Comparison of ENCODE assay signal across 19 cellular contexts in genomic region chr1:169682077-169682476, GRCh38. TPM values are rescaled to one million over a fixed set of nuclear protein-coding genes. Genes with fewer than 3 reads are reported as not detected.
A peak's percentile ranks its signal among the peaks of the same experiment; 100 is the strongest.
DNase-seq lines count a peak whose midpoint lies in the region; ATAC-seq and TF ChIP-seq lines count a peak whose summit lies in the region.
"Had no signal": no experiment of that assay in that cellular context is flagged by ENCODE, and none has a peak within 500 bp of the region (broad histone marks: within the 10 kb centered on the region; RNA-seq: fewer than 3 reads in every experiment).

No MANE protein-coding gene starts in this region.

- no peak for TF ChIP-seq CTCF in SK-N-SH (IDR thresholded peaks at IDR 0.05)

- H3K9me3 Mint-ChIP-seq in activated CD4-positive, alpha-beta T cell treated with anti-CD3 and anti-CD28 coated beads, Interleukin-2, amount 10 ng/mL, durations not matched to agents 24 days and 14 days = no peaks in the 10 kb centered on the region
- peaks cover 0 to 2% (median 0%) of the 10 kb centered on the region in 7 donors for H3K9me3 Mint-ChIP-seq in naive B cell
- H3K9me3 Mint-ChIP-seq: HFFc6 had no signal

- intact Hi-C loops in activated CD4-positive, alpha-beta T cell treated with anti-CD3 and anti-CD28 coated beads, Interleukin-2, amount 10 ng/mL, durations not matched to agents 24 days and 14 days (cut with micrococcal nuclease) = no loop called here

- peak; percentile 36 for ATAC-seq in GM18498 (IDR thresholded peaks at IDR 0.05; ENCODE audit: unreplicated experiment)
- ATAC-seq in T-helper 17 cell = no peak
- ATAC-seq in naive B cell (ENCODE audit: low read depth in 2 of 2) = peak; percentile 38 to 39
- ATAC-seq in HG03175 (IDR thresholded peaks at IDR 0.05; ENCODE audit: unreplicated experiment) = no peak
- ATAC-seq: right lobe of liver had no signal

- no peaks in the 10 kb centered on the region for H3K27me3 Mint-ChIP-seq in activated CD4-positive, alpha-beta T cell treated with anti-CD3 and anti-CD28 coated beads, Interleukin-2, amount 10 ng/mL, durations not matched to agents 24 days and 14 days
- H3K27me3 Mint-ChIP-seq in T-helper 17 cell (no peaks in the 10 kb centered on the region), naive B cell (no peaks in the 10 kb centered on the region)

- H3K9me3 ChIP-seq in T-helper 17 cell (ENCODE audit: control insufficient read depth, low read length, poor library complexity, severe bottlenecking) (no peaks in the 10 kb centered on the region), SK-N-SH (no peaks in the 10 kb centered on the region)
- H3K9me3 ChIP-seq: right lobe of liver, vagina had no signal

- no peak for DNase-seq in activated CD4-positive, alpha-beta T cell treated with anti-CD3 and anti-CD28 coated beads, Interleukin-2, amount 10 ng/mL, durations not matched to agents 24 days and 14 days
- no peak for DNase-seq in activated CD4-positive, alpha-beta T cell treated with anti-CD3 and anti-CD28 coated beads, Interleukin-2, amount 50 U/mL, for 4 hours
- no peak for DNase-seq in T-helper 17 cell
- DNase-seq in naive B cell = no peak
- no peak for DNase-seq in SK-N-SH
- no peak for DNase-seq in NCI-H2196 (lab: John Stamatoyannopoulos, UW; ENCODE audit: unreplicated experiment)
- DNase-seq: activated CD4-positive, alpha-beta T cell treated with anti-CD3 and anti-CD28 coated beads, Interleukin-2, amount 50 U/mL, for 48 hours; central memory CD4-positive, alpha-beta T cell; DMS 273 treated with DMSO at 0.1 percent for 48 hours; HFFc6; mammary epithelial cell; NCI-H510A; right lobe of liver; stimulated activated naive CD4-positive, alpha-beta T cell had no signal

- peaks cover 35% of the 10 kb centered on the region for H3K4me1 Mint-ChIP-seq in activated CD4-positive, alpha-beta T cell treated with anti-CD3 and anti-CD28 coated beads, Interleukin-2, amount 10 ng/mL, durations not matched to agents 24 days and 14 days
- H3K4me1 Mint-ChIP-seq in T-helper 17 cell (peaks cover 21% of the 10 kb centered on the region), naive B cell (peaks cover 18 to 45% (median 34%) of the 10 kb centered on the region in 3 donors)

- H3K9me2 ChIP-seq in SK-N-SH = no peaks in the 10 kb centered on the region

- H3K27ac ChIP-seq in SK-N-SH (ENCODE audit: low read depth in 2 of 2, low read length in 1 of 2) = no peak overlapping the region
- H3K27ac ChIP-seq: KMS-11, right lobe of liver, vagina had no signal

- 8% methylated on average over 2 of the region's 2 CpGs for WGBS in SK-N-SH (ENCODE audit: low lambda C conversion rate)

- no peaks in the 10 kb centered on the region for H3K4me1 ChIP-seq in SK-N-SH (ENCODE audit: control insufficient read depth in 1 of 2, insufficient read depth in 2 of 2, low read depth in 1 of 2, low read length in 1 of 2)
- H3K4me1 ChIP-seq: right lobe of liver, vagina had no signal

- TF ChIP-seq EP300 in SK-N-SH (IDR thresholded peaks at IDR 0.05; ENCODE audit: borderline replicate concordance in 1 of 2, low read depth in 1 of 2, low read length in 1 of 2) = no peak

- no peaks in the 10 kb centered on the region for H3K79me2 ChIP-seq in SK-N-SH (ENCODE audit: insufficient read depth)

- no peak overlapping the region for H3K4me3 ChIP-seq in SK-N-SH (ENCODE audit: low read depth in 2 of 2, low read length in 1 of 2)
- H3K4me3 ChIP-seq: right lobe of liver, vagina had no signal

- H2AFZ ChIP-seq in SK-N-SH (ENCODE audit: low read depth) = no peak overlapping the region

- no peaks in the 10 kb centered on the region for H3F3A ChIP-seq in SK-N-SH (replicated peaks; ENCODE audit: insufficient read depth)

- POLR2A ChIA-PET in SK-N-SH (lab: Yijun Ruan, JAX) = no interaction called here

- H3K36me3 Mint-ChIP-seq in activated CD4-positive, alpha-beta T cell treated with anti-CD3 and anti-CD28 coated beads, Interleukin-2, amount 10 ng/mL, durations not matched to agents 24 days and 14 days (ENCODE audit: low read depth) = peaks cover 2% of the 10 kb centered on the region
- H3K36me3 Mint-ChIP-seq in T-helper 17 cell (ENCODE audit: low read depth) (no peaks in the 10 kb centered on the region), naive B cell (no peaks in the 10 kb centered on the region)

- peak overlapping the region; percentile 1 for H3K4me3 Mint-ChIP-seq in activated CD4-positive, alpha-beta T cell treated with anti-CD3 and anti-CD28 coated beads, Interleukin-2, amount 10 ng/mL, durations not matched to agents 24 days and 14 days
- H3K4me3 Mint-ChIP-seq in T-helper 17 cell (peak overlapping the region; percentile 4), naive B cell (peak overlapping the region in 7 of 8 donors; percentile 14 to 81 (median 64))
- H3K4me3 Mint-ChIP-seq: HFFc6 had no signal

- no peaks in the 10 kb centered on the region for H3K36me3 ChIP-seq in SK-N-SH (replicated peaks in 1 of 2; ENCODE audit: control insufficient read depth in 1 of 2, insufficient read depth in 2 of 2, low read length in 1 of 2)
- H3K36me3 ChIP-seq: right lobe of liver, vagina had no signal

- peaks cover 45% of the 10 kb centered on the region for H3K27me3 ChIP-seq in SK-N-SH (ENCODE audit: insufficient read depth)
- H3K27me3 ChIP-seq: right lobe of liver, vagina had no signal

- no peak overlapping the region for H3K9ac ChIP-seq in SK-N-SH
- H3K9ac ChIP-seq: KMS-11 had no signal

- TF ChIP-seq RAD21 in SK-N-SH (IDR thresholded peaks at IDR 0.05; ENCODE audit: low read length) = no peak

- no peak overlapping the region for H3K4me2 ChIP-seq in SK-N-SH
- H3K4me2 ChIP-seq: KMS-11 had no signal

- H3K27ac Mint-ChIP-seq in activated CD4-positive, alpha-beta T cell treated with anti-CD3 and anti-CD28 coated beads, Interleukin-2, amount 10 ng/mL, durations not matched to agents 24 days and 14 days = peak overlapping the region; percentile 74
- H3K27ac Mint-ChIP-seq in T-helper 17 cell (no peak overlapping the region), naive B cell (peak overlapping the region in 5 of 6 donors; percentile 33 to 97 (median 84))
- H3K27ac Mint-ChIP-seq: HFFc6 had no signal

- CTCF ChIA-PET in SK-N-SH (lab: Yijun Ruan, JAX) = interaction anchor here (0.8 to 1.0 kb wide), 2 partner anchors 14 to 96 kb away, joined by 3 to 4 read pairs; partner anchors contain the start of gene F5

- H4K20me1 ChIP-seq in SK-N-SH (ENCODE audit: insufficient read depth) = no peaks in the 10 kb centered on the region

TF ChIP-seq in SK-N-SH, 30 proteins besides CTCF, POLR2A, EP300 and RAD21 (continues in another document):
- TF ChIP-seq MAX (IDR thresholded peaks at IDR 0.05; ENCODE audit: low read depth) (no peak), NFIC (IDR thresholded peaks at IDR 0.05; ENCODE audit: borderline replicate concordance) (no peak), RFX5 (IDR thresholded peaks at IDR 0.05; ENCODE audit: low read length) (no peak), MEF2A (IDR thresholded peaks at IDR 0.05; ENCODE audit: borderline replicate concordance, low read depth) (no peak), POLR2AphosphoS5 (IDR thresholded peaks at IDR 0.05; ENCODE audit: low read depth, low read length) (no peak), RXRA (IDR thresholded peaks at IDR 0.05; ENCODE audit: borderline replicate concordance, low read depth) (no peak), IRF3 (IDR thresholded peaks at IDR 0.05; ENCODE audit: low read depth, low read length) (no peak), FOSL2 (IDR thresholded peaks at IDR 0.05; ENCODE audit: borderline replicate concordance, low read depth) (no peak), ELF1 (IDR thresholded peaks at IDR 0.05) (no peak), FOXM1 (IDR thresholded peaks at IDR 0.05; ENCODE audit: low read depth) (no peak), NRF1 (IDR thresholded peaks at IDR 0.05; ENCODE audit: low read depth, low read length) (no peak)

RNA-seq across cellular contexts. Expression of gene SELL, which starts 29.3 kb away (rescaled TPM):
- total RNA-seq in activated CD4-positive, alpha-beta T cell treated with anti-CD3 and anti-CD28 coated beads, Interleukin-2, amount 10 ng/mL, durations not matched to agents 24 days and 14 days = 82.3 and 92.7 TPM in 2 replicates
- total RNA-seq in T-helper 17 cell = 100 to 1,000 TPM; 205 to 276 TPM
- polyA plus RNA-seq in naive B cell (ENCODE audit: low read depth in 6 of 6) (1,000 to 10,000 TPM; 1,749 to 3,838 (median 2,128) TPM), SK-N-SH (2012; rRNA removed) (0.52 and 0.58 TPM in 2 replicates)
- polyA plus RNA-seq in SK-N-SH (2012; cell fraction: cytosol; rRNA removed) = 0.67 and 0.72 TPM in 2 replicates
- 0.16 and 0.23 TPM in 2 replicates for polyA plus RNA-seq in SK-N-SH (2012; cell fraction: nucleus; rRNA removed)
- total RNA-seq: vagina had no signal

RNA-seq across cellular contexts. Expression of gene SELE, which starts 51.8 kb away (rescaled TPM):
- not detected in 2 replicates for total RNA-seq in activated CD4-positive, alpha-beta T cell treated with anti-CD3 and anti-CD28 coated beads, Interleukin-2, amount 10 ng/mL, durations not matched to agents 24 days and 14 days
- not detected for total RNA-seq in T-helper 17 cell
- under 1 TPM in 1 of 6 donors, not detected in 5; 0.09 TPM for polyA plus RNA-seq in naive B cell (ENCODE audit: low read depth in 6 of 6)
- polyA plus RNA-seq in SK-N-SH (2012; rRNA removed) = 0.02 and 0.10 TPM in 2 replicates
- polyA plus RNA-seq in SK-N-SH (2012; cell fraction: cytosol; rRNA removed) = 0.03 and 0.05 TPM in 2 replicates
- polyA plus RNA-seq in SK-N-SH (2012; cell fraction: nucleus; rRNA removed) = 0.06 TPM in 2 replicates
- total RNA-seq: HFFc6, mammary epithelial cell, RPMI7951 had no signal
- polyA plus RNA-seq: mammary epithelial cell had no signal

RNA-seq across cellular contexts. Expression of gene SELP, which starts 52.2 kb away (rescaled TPM):
- 0.14 TPM in 1 of 2 replicates, not detected in the other for total RNA-seq in activated CD4-positive, alpha-beta T cell treated with anti-CD3 and anti-CD28 coated beads, Interleukin-2, amount 10 ng/mL, durations not matched to agents 24 days and 14 days
- 10 to 100 TPM in 1 of 2 donors, 1 to 10 TPM in 1; 2.3 to 35.4 TPM for total RNA-seq in T-helper 17 cell
- polyA plus RNA-seq in naive B cell (ENCODE audit: low read depth in 6 of 6) (1 to 10 TPM in 3 of 6 donors, under 1 TPM in 2, not detected in 1; 0.27 to 3.5 (median 1.6) TPM), SK-N-SH (2012; rRNA removed) (not detected in 2 replicates)
- not detected in 2 replicates for polyA plus RNA-seq in SK-N-SH (2012; cell fraction: cytosol; rRNA removed)
- not detected in 2 replicates for polyA plus RNA-seq in SK-N-SH (2012; cell fraction: nucleus; rRNA removed)
- total RNA-seq: HFFc6, mammary epithelial cell, RPMI7951 had no signal
- polyA plus RNA-seq: mammary epithelial cell had no signal

Comparison
In these comparisons a context has a peak if more than half of its experiments do, and no peak if none do; other contexts are left out.
1. H3K4me3 Mint-ChIP-seq: peak in every context shown above with its lines; median percentile 64 in naive B cell; 4 in T-helper 17 cell; 1 in activated CD4-positive, alpha-beta T cell treated with anti-CD3 and anti-CD28 coated beads, Interleukin-2, amount 10 ng/mL, durations not matched to agents 24 days and 14 days.
2. ATAC-seq: peak in GM18498 (single experiment) and naive B cell (2 of 2); none in T-helper 17 cell (single experiment) and HG03175 (single experiment).